Comparison of ENCODE assay signal across 8 cellular contexts in genomic region chr17:7857724-7858486, GRCh38. TPM values are rescaled to one million over a fixed set of nuclear protein-coding genes. Genes with fewer than 3 reads are reported as not detected.
DNase-seq lines count a peak whose midpoint lies in the region; ATAC-seq and TF ChIP-seq lines count a peak whose summit lies in the region.

CYB5D1 (plus strand) TSS chr17:7858003; CDS start chr17:7858135, 132 bp downstream.

- DNase-seq in AG09309 (ENCODE audit: low read depth) = peak; percentile 68
- DNase-seq in NCI-H526 (lab: John Stamatoyannopoulos, UW) = peak; percentile 92
- peak; percentile 85 for DNase-seq in activated CD4-positive, alpha-beta T cell treated with anti-CD3 and anti-CD28 coated beads, Interleukin-2, amount 50 U/mL, for 1 hour
- peak; percentile 87 to 99 (median 92) for DNase-seq in dorsolateral prefrontal cortex
- peak; percentile 92 for DNase-seq in lower lobe of right lung
- DNase-seq in stimulated activated CD4-positive, alpha-beta T cell treated with anti-CD3 and anti-CD28 coated beads, TNF-alpha, amount 100 ng/mL, for 1 hour (ENCODE audit: low read depth in 3 of 3, low spot score in 1 of 3) = peak; percentile 77 to 82 (median 80)

- peaks cover 34% of the 10 kb centered on the region for H3K36me3 ChIP-seq in lower lobe of right lung

- intact Hi-C loops in dorsolateral prefrontal cortex (cut with DNase I) = loop anchor here (2.0 to 5.0 kb wide), 4 partner anchors 23 to 199 kb away; partner anchors contain the start of genes KDM6B (in 2 of the 2), CHD3 (in 1 of the 2), TP53 (in 1 of the 2) and WRAP53 (in 1 of the 2)
- intact Hi-C loops in lower lobe of right lung (cut with DNase I) = no loop called here

- peaks cover 34% of the 10 kb centered on the region for H3K4me1 ChIP-seq in lower lobe of right lung

- H3K4me3 ChIP-seq in AG09309 (ENCODE audit: control insufficient read depth, low read depth, low read length) (peak within 1 kb of the TSS; percentile 83), dorsolateral prefrontal cortex (peak within 1 kb of the TSS; percentile 63 to 99 (median 86)), lower lobe of right lung (peak within 1 kb of the TSS; percentile 81)

- no peak for TF ChIP-seq CTCF in AG09309 (IDR thresholded peaks at IDR 0.05; ENCODE audit: control insufficient read depth, insufficient read depth, low read depth, low read length, missing control alignments)
- peak in 9 of 56 donors; percentile 3 to 36 (median 8) for TF ChIP-seq CTCF in dorsolateral prefrontal cortex (IDR thresholded peaks at IDR 0.05 in 54 of 56, conservative IDR thresholded peaks at IDR 0.05 in 2 of 56; ENCODE audit: low read depth in 1 of 56, partially characterized antibody in 56 of 56)
- no peak for TF ChIP-seq CTCF in lower lobe of right lung (IDR thresholded peaks at IDR 0.05)

- ATAC-seq in GM19035 (IDR thresholded peaks at IDR 0.05; ENCODE audit: unreplicated experiment) (peak; percentile 47), HG03280 (IDR thresholded peaks at IDR 0.05; ENCODE audit: unreplicated experiment) (peak; percentile 34), lower lobe of right lung (peak; percentile 72 to 78)

- no peaks in the 10 kb centered on the region for H3K9me3 ChIP-seq in lower lobe of right lung

- H3K27me3 ChIP-seq in dorsolateral prefrontal cortex (no peaks in the 10 kb centered on the region), lower lobe of right lung (ENCODE audit: low read depth) (no peaks in the 10 kb centered on the region)

- peak within 1 kb of the TSS; percentile 87 to 99 (median 97) for H3K27ac ChIP-seq in dorsolateral prefrontal cortex
- peak within 1 kb of the TSS; percentile 84 for H3K27ac ChIP-seq in lower lobe of right lung

RNA-seq across cellular contexts. Expression of gene CYB5D1, which starts in this region (rescaled TPM):
- total RNA-seq in dorsolateral prefrontal cortex (10 to 100 TPM; 14.7 to 35.0 (median 23.8) TPM), lower lobe of right lung (12.6 TPM)

Comparison
In these comparisons a context has a peak if more than half of its experiments do, and no peak if none do; other contexts are left out.
1. Peak in every context shown above with its lines: DNase-seq, ATAC-seq, H3K4me3 ChIP-seq and H3K27ac ChIP-seq.